19 cellular contexts compared by ENCODE assay signal in genomic region chr15:60301024-60301423, GRCh38.
A peak's percentile ranks its signal among the peaks of the same experiment; 100 is the strongest.
DNase-seq lines count a peak whose midpoint lies in the region; ATAC-seq, FAIRE-seq and TF ChIP-seq lines count a peak whose summit lies in the region.
"Had no signal": no experiment of that assay in that cellular context is flagged by ENCODE, and none has a peak within 500 bp of the region (broad histone marks: within the 10 kb centered on the region; RNA-seq: fewer than 3 reads in every experiment).

No MANE protein-coding gene starts in this region.

- no peak overlapping the region for H3K23ac ChIP-seq in IMR-90 (ENCODE audit: low read depth, low read length)

- FAIRE-seq in kidney (lab: Jason Lieb, UNC): no peak
- FAIRE-seq: H54 had no signal

- no TSS peak for BruUV-seq in IMR-90 (replicated peaks; lab: Mats Ljungman, UMichigan)

- no peak overlapping the region for H4K8ac ChIP-seq in IMR-90 (ENCODE audit: low read depth in 2 of 2, low read length in 2 of 2)

- H3K14ac ChIP-seq in IMR-90 (replicated peaks; ENCODE audit: low read depth, low read length): no peak overlapping the region

- H3K4me3 ChIP-seq in IMR-90 (ENCODE audit: insufficient read depth, low read depth, low read length) (no peak overlapping the region), esophagus muscularis mucosa (no peak overlapping the region), tibial nerve (no peak overlapping the region), kidney (ENCODE audit: low read length in 2 of 2) (no peak overlapping the region), dorsolateral prefrontal cortex (no peak overlapping the region)
- H3K4me3 ChIP-seq: prostate gland, skin epidermis had no signal

- no peak overlapping the region for H3K27ac ChIP-seq in IMR-90 (ENCODE audit: insufficient read depth, low read length)
- no peak overlapping the region for H3K27ac ChIP-seq in esophagus muscularis mucosa (replicated peaks in 1 of 4)
- no peak overlapping the region for H3K27ac ChIP-seq in tibial nerve
- H3K27ac ChIP-seq in kidney (ENCODE audit: low read depth in 2 of 2, low read length in 2 of 2): no peak overlapping the region
- no peak overlapping the region for H3K27ac ChIP-seq in dorsolateral prefrontal cortex
- H3K27ac ChIP-seq: epithelial cell of prostate, prostate gland had no signal

- H3K18ac ChIP-seq in IMR-90 (ENCODE audit: low read depth, low read length): no peak overlapping the region

- no peaks in the 10 kb centered on the region for H3K79me1 ChIP-seq in IMR-90 (ENCODE audit: low read depth in 1 of 2, low read length in 2 of 2)

- DNase-seq in EH (ENCODE audit: low read depth): peak; percentile 9
- no peak for DNase-seq in IMR-90
- peak; percentile 88 for DNase-seq in NCI-H748 (lab: John Stamatoyannopoulos, UW; ENCODE audit: unreplicated experiment)
- DNase-seq in esophagus muscularis mucosa (ENCODE audit: extremely low spot score): peak; percentile 34
- DNase-seq in tibial nerve (ENCODE audit: low spot score in 2 of 2): no peak
- no peak for DNase-seq in kidney
- DNase-seq in cerebellum (ENCODE audit: low spot score): no peak
- no peak for DNase-seq in dorsolateral prefrontal cortex
- DNase-seq: cortex of kidney; left colon; NCI-H2227 treated with DMSO at 0.1 percent for 48 hours; nephron progenitor cell; SIG-M5; stimulated activated CD4-positive, alpha-beta T cell treated with anti-CD3 and anti-CD28 coated beads, Interleukin-4, amount 100 ng/mL, for 1 hour had no signal

- no peak overlapping the region for H2BK120ac ChIP-seq in IMR-90 (ENCODE audit: low read depth, low read length)

- POLR2A ChIA-PET in IMR-90 (lab: Charles Lee; ENCODE audit: unreplicated experiment): no interaction called here

- H3K56ac ChIP-seq in IMR-90 (ENCODE audit: extremely low read depth, insufficient read depth, low read length): no peak overlapping the region

- H2AK5ac ChIP-seq in IMR-90 (ENCODE audit: low read depth, low read length): no peak overlapping the region

- TF ChIP-seq POLR2A in IMR-90 (IDR thresholded peaks at IDR 0.05; ENCODE audit: low read depth, low read length): no peak
- no peak for TF ChIP-seq POLR2A in esophagus muscularis mucosa (IDR thresholded peaks at IDR 0.05; ENCODE audit: low read depth)
- no peak for TF ChIP-seq POLR2A in tibial nerve (IDR thresholded peaks at IDR 0.05)

- H4K5ac ChIP-seq in IMR-90 (ENCODE audit: low read depth, low read length): no peak overlapping the region

- no peak overlapping the region for H3K9ac ChIP-seq in IMR-90 (ENCODE audit: low read depth, low read length)
- no peak overlapping the region for H3K9ac ChIP-seq in kidney (ENCODE audit: low read length in 2 of 2)

- no peak overlapping the region for H3K4me2 ChIP-seq in IMR-90 (ENCODE audit: low read depth, low read length)

- H2AFZ ChIP-seq in IMR-90 (replicated peaks; ENCODE audit: low read length, poor library complexity): no peak overlapping the region

- no peak overlapping the region for H2BK15ac ChIP-seq in IMR-90 (ENCODE audit: low read depth, low read length)

- H4K20me1 ChIP-seq in IMR-90 (ENCODE audit: insufficient read depth, low read length): no peaks in the 10 kb centered on the region

- TF ChIP-seq CTCF in IMR-90 (conservative IDR thresholded peaks at IDR 0.05; ENCODE audit: low read depth, low read length): no peak
- TF ChIP-seq CTCF in esophagus muscularis mucosa (IDR thresholded peaks at IDR 0.05): no peak
- TF ChIP-seq CTCF in tibial nerve (IDR thresholded peaks at IDR 0.05): no peak
- no peak for TF ChIP-seq CTCF in kidney (IDR thresholded peaks at IDR 0.05; ENCODE audit: borderline replicate concordance, extremely low read depth, insufficient read depth)
- no peak for TF ChIP-seq CTCF in dorsolateral prefrontal cortex (IDR thresholded peaks at IDR 0.05 in 54 of 56, conservative IDR thresholded peaks at IDR 0.05 in 2 of 56; ENCODE audit: low read depth in 1 of 56, partially characterized antibody in 56 of 56)

- H3K27me3 ChIP-seq in IMR-90 (ENCODE audit: control insufficient read depth, insufficient read depth, low read length): peaks cover 6% of the 10 kb centered on the region
- H3K27me3 ChIP-seq in esophagus muscularis mucosa: peaks cover 0 to 5% (median 0%) of the 10 kb centered on the region in 4 donors
- no peaks in the 10 kb centered on the region for H3K27me3 ChIP-seq in tibial nerve
- peaks cover 0 to 6% (median 0%) of the 10 kb centered on the region in 45 donors for H3K27me3 ChIP-seq in dorsolateral prefrontal cortex

- no peak for TF ChIP-seq RAD21 in IMR-90 (IDR thresholded peaks at IDR 0.05; ENCODE audit: low read length)

- H3K9me3 ChIP-seq in IMR-90 (ENCODE audit: control insufficient read depth, insufficient read depth, low read length) (no peaks in the 10 kb centered on the region), esophagus muscularis mucosa (no peaks in the 10 kb centered on the region), tibial nerve (peaks cover 0 to 3% (median 0%) of the 10 kb centered on the region in 4 donors), kidney (ENCODE audit: control insufficient read depth in 1 of 2, low read length in 2 of 2) (no peaks in the 10 kb centered on the region)
- H3K9me3 ChIP-seq: prostate gland had no signal

- no peak overlapping the region for H3K4ac ChIP-seq in IMR-90 (ENCODE audit: low read depth, low read length)

- no peak overlapping the region for H2AK9ac ChIP-seq in IMR-90 (replicated peaks; ENCODE audit: low read depth, low read length, poor library complexity)

- dilution Hi-C loops in IMR-90 (cut with HindIII; ENCODE audit: low sequenced_read_pairs, unreplicated experiment): no loop called here

- no peak for TF ChIP-seq EP300 in esophagus muscularis mucosa (IDR thresholded peaks at IDR 0.05)
- TF ChIP-seq EP300 in tibial nerve (IDR thresholded peaks at IDR 0.05): no peak

- H3K36me3 ChIP-seq in IMR-90 (ENCODE audit: control insufficient read depth, insufficient read depth, low read length): no peaks in the 10 kb centered on the region
- no peaks in the 10 kb centered on the region for H3K36me3 ChIP-seq in esophagus muscularis mucosa
- no peaks in the 10 kb centered on the region for H3K36me3 ChIP-seq in tibial nerve
- no peaks in the 10 kb centered on the region for H3K36me3 ChIP-seq in kidney (ENCODE audit: control insufficient read depth in 1 of 2, insufficient read depth in 2 of 2, low read length in 2 of 2)
- H3K36me3 ChIP-seq: prostate gland had no signal

- H2BK20ac ChIP-seq in IMR-90 (ENCODE audit: low read depth, low read length): no peak overlapping the region

- intact Hi-C loops in IMR-90 (cut with micrococcal nuclease): no loop called here
- intact Hi-C loops in esophagus muscularis mucosa (cut with DNase I): no loop called here
- intact Hi-C loops in kidney (cut with DNase I): no loop called here
- intact Hi-C loops in dorsolateral prefrontal cortex (cut with DNase I): no loop called here

- in situ Hi-C loops in IMR-90 (cut with MboI; ENCODE audit: low sequenced_read_pairs): no loop called here

- H3K9me1 ChIP-seq in IMR-90 (ENCODE audit: insufficient read depth, low read length): no peaks in the 10 kb centered on the region

- no CpG with 5 or more reads among the region's 1 CpG for WGBS in IMR-90 (ENCODE audit: extremely low coverage in 2 of 2, insufficient read length in 1 of 2), 2 experiments
- WGBS in esophagus muscularis mucosa: 84% methylated on average over 1 of the region's 1 CpG
- WGBS in tibial nerve, 2 donors: 86 to 89% methylated on average over 1 of the region's 1 CpG

- no peak overlapping the region for H2BK5ac ChIP-seq in IMR-90 (ENCODE audit: low read depth, low read length, poor library complexity, severe bottlenecking)

- H3K4me1 ChIP-seq in IMR-90 (ENCODE audit: control insufficient read depth, insufficient read depth, low read length): no peaks in the 10 kb centered on the region
- H3K4me1 ChIP-seq in esophagus muscularis mucosa: peaks cover 0 to 10% (median 6%) of the 10 kb centered on the region in 4 donors
- H3K4me1 ChIP-seq in tibial nerve: peaks cover 0 to 9% (median 0%) of the 10 kb centered on the region in 4 donors
- H3K4me1 ChIP-seq in kidney (ENCODE audit: control insufficient read depth in 1 of 2, insufficient read depth in 1 of 2, low read depth in 1 of 2, low read length in 2 of 2): peaks cover 0 to 6% of the 10 kb centered on the region in 2 donors
- H3K4me1 ChIP-seq: prostate gland had no signal

- no peak overlapping the region for H4K91ac ChIP-seq in IMR-90 (ENCODE audit: insufficient read depth, low read depth, low read length)

- no peak for ATAC-seq in IMR-90 (ENCODE audit: low read depth)
- ATAC-seq: activated CD4-positive, CD25-positive, alpha-beta regulatory T cell treated with anti-CD3 and anti-CD28 coated beads, Interleukin-2, amount 50 U/mL, for 24 hours; left colon had no signal

- CTCF ChIA-PET in IMR-90 (lab: Yijun Ruan, JAX): no interaction called here

TF ChIP-seq in IMR-90, 13 proteins besides CTCF, POLR2A, EP300 and RAD21:
- TF ChIP-seq RFX5 (IDR thresholded peaks at IDR 0.05; ENCODE audit: low read depth, low read length): no peak
- TF ChIP-seq MXI1 (IDR thresholded peaks at IDR 0.05; ENCODE audit: borderline replicate concordance, low read depth, low read length): no peak
- TF ChIP-seq USF2 (IDR thresholded peaks at IDR 0.05; ENCODE audit: low read depth, low read length): peak; percentile 88
- TF ChIP-seq ELK1 (IDR thresholded peaks at IDR 0.05; ENCODE audit: borderline replicate concordance, low read depth, low read length): no peak
- no peak for TF ChIP-seq CHD1 (IDR thresholded peaks at IDR 0.05; ENCODE audit: low read depth, low read length)
- TF ChIP-seq CEBPB (IDR thresholded peaks at IDR 0.05; ENCODE audit: low read depth, low read length): no peak
- no peak for TF ChIP-seq RCOR1 (IDR thresholded peaks at IDR 0.05; ENCODE audit: insufficient replicate concordance, low read length)
- no peak for TF ChIP-seq MAZ (IDR thresholded peaks at IDR 0.05; ENCODE audit: borderline replicate concordance, low read depth, low read length)

Comparison
In these comparisons a context has a peak if more than half of its experiments do, and no peak if none do; other contexts are left out.
1. DNase-seq: peak in EH (single experiment), NCI-H748 (single experiment) and esophagus muscularis mucosa (single experiment); none in IMR-90 (single experiment), tibial nerve (0 of 2), kidney (single experiment), cerebellum (single experiment) and dorsolateral prefrontal cortex (0 of 10).